23 cellular contexts compared by ENCODE assay signal in genomic region chr2:753123-753522, GRCh38.
"Had no signal": no experiment of that assay in that cellular context is flagged by ENCODE, and none has a peak within 500 bp of the region (broad histone marks: within the 10 kb centered on the region; RNA-seq: fewer than 3 reads in every experiment).

No MANE protein-coding gene starts in this region.

- H3K27ac ChIP-seq: colonic mucosa, epithelial cell of prostate, esophagus muscularis mucosa, foreskin keratinocyte, gastroesophageal sphincter, heart left ventricle, hepatocyte, left lung had no signal

- H3K27me3 ChIP-seq: colonic mucosa, foreskin keratinocyte, hepatocyte had no signal

- ATAC-seq: effector memory CD8-positive, alpha-beta T cell; foreskin keratinocyte; gastroesophageal sphincter; heart left ventricle; left cardiac atrium; left lung; left ventricle myocardium superior had no signal

- H3K36me3 ChIP-seq: colonic mucosa, esophagus muscularis mucosa, gastroesophageal sphincter, heart left ventricle, left lung had no signal

- H3K9me3 ChIP-seq: colonic mucosa, esophagus muscularis mucosa had no signal

- DNase-seq: colonic mucosa; cortex of kidney; effector CD8-positive, alpha-beta T cell; effector memory CD8-positive, alpha-beta T cell; endodermal cell; foreskin keratinocyte; heart left ventricle; hypothalamus; immature natural killer cell; left cardiac atrium; left lung; left ventricle myocardium superior; mammary epithelial cell; mesendoderm; midbrain had no signal

- FAIRE-seq: endometrium, frontal cortex, keratinocyte had no signal

- H3K4me1 ChIP-seq: colonic mucosa, esophagus muscularis mucosa, foreskin keratinocyte, gastroesophageal sphincter, heart left ventricle, left lung had no signal

- H3K4me3 ChIP-seq: colonic mucosa, esophagus muscularis mucosa, gastroesophageal sphincter, heart left ventricle, hepatocyte, left lung, lung had no signal
